27 cellular contexts compared by ENCODE assay signal in genomic region chr12:41573445-41573844, GRCh38.
"Had no signal": no experiment of that assay in that cellular context is flagged by ENCODE, and none has a peak within 500 bp of the region (broad histone marks: within the 10 kb centered on the region; RNA-seq: fewer than 3 reads in every experiment).

No MANE protein-coding gene starts in this region.

- H3K27ac ChIP-seq: neutrophil, ovary, parathyroid adenoma, psoas muscle, right lobe of liver, sigmoid colon, stomach, thoracic aorta, thyroid gland, tibial nerve, upper lobe of left lung, vagina had no signal

- H2AFZ ChIP-seq: parathyroid adenoma had no signal

- H3K4me1 ChIP-seq: parathyroid adenoma, psoas muscle, right lobe of liver, sigmoid colon, stomach, thyroid gland, tibial nerve, upper lobe of left lung, vagina had no signal

- H3K9ac ChIP-seq: parathyroid adenoma had no signal

- FAIRE-seq: small intestine, urothelium cell line had no signal

- H3K9me3 ChIP-seq: neutrophil, ovary, psoas muscle, right lobe of liver, sigmoid colon, stomach, thoracic aorta, thyroid gland, tibial nerve, upper lobe of left lung, vagina had no signal

- H3K4me3 ChIP-seq: ovary, psoas muscle, right lobe of liver, sigmoid colon, stomach, thoracic aorta, thyroid gland, tibial nerve, upper lobe of left lung, vagina had no signal

- H3K27me3 ChIP-seq: neutrophil, ovary, right lobe of liver, sigmoid colon, stomach, thyroid gland, tibial nerve, upper lobe of left lung, vagina had no signal

- ATAC-seq: naive thymus-derived CD8-positive, alpha-beta T cell; natural killer cell treated with Interleukin-12 subunit alpha and Interleukin-12 subunit beta and Interleukin-15 and Interleukin-18, amount 100 ng/mL, for 72 hours; psoas muscle; right cardiac atrium; right lobe of liver; stimulated activated naive B cell treated with anti-CD40 and anti-IgM and Interleukin-4, amounts not matched to agents 10 μg/mL and 1 μg/mL and 100 μg/mL, for 72 hours had no signal

- H3K36me3 ChIP-seq: neutrophil, ovary, right lobe of liver, thoracic aorta, thyroid gland, upper lobe of left lung, vagina had no signal

- H3K79me2 ChIP-seq: parathyroid adenoma had no signal

- DNase-seq: naive thymus-derived CD8-positive, alpha-beta T cell; nephron progenitor cell; nucleus accumbens; ovary; posterior cingulate gyrus; right cardiac atrium; right lobe of liver; sigmoid colon; small intestine; stimulated activated CD4-positive, alpha-beta T cell treated with anti-CD3 and anti-CD28 coated beads, Interleukin-15, amount 100 ng/mL, for 24 hours; stimulated activated CD4-positive, alpha-beta T cell treated with anti-CD3 and anti-CD28 coated beads, Interleukin-2, amount 100 ng/mL, for 24 hours; stimulated activated CD4-positive, alpha-beta T cell treated with anti-CD3 and anti-CD28 coated beads, Interleukin-2, amount 100 ng/mL, for 48 hours; stimulated activated CD4-positive, alpha-beta T cell treated with anti-CD3 and anti-CD28 coated beads, Interleukin-4, amount 100 ng/mL, for 24 hours; stimulated activated naive B cell treated with anti-CD40 and anti-IgM and Interleukin-4, amounts not matched to agents 10 μg/mL and 1 μg/mL and 100 μg/mL, for 72 hours; stimulated activated naive CD4-positive, alpha-beta T cell treated with Interleukin-2 at 50 U/mL for 16 hours; stomach; thyroid gland; trophoblast cell; upper lobe of left lung had no signal
